In the genomic region with DNA sequence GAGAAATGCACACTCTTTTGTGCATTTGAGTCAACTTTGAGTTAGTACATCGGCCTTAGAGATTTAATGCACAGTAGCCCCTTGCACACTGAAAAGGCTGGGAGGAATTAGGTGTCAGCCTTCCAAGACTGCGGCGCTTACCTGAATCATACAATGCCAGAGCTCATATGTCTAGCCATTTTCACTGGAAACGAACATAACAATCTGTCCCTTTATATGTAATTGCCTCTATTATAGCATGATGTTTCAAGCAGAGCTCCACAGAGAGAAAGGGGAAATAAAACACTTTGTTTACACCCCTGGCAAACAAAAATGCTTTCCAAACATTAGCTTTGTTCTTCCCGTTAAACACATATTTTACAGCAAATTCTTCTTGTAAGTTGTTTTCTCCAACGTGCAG, we compare ENCODE assay signal across 21 cellular contexts.
A peak's percentile ranks its signal among the peaks of the same experiment; 100 is the strongest.
DNase-seq lines count a peak whose midpoint lies in the region; ATAC-seq, FAIRE-seq and TF ChIP-seq lines count a peak whose summit lies in the region.
"Had no signal": no experiment of that assay in that cellular context is flagged by ENCODE, and none has a peak within 500 bp of the region (broad histone marks: within the 10 kb centered on the region; RNA-seq: fewer than 3 reads in every experiment).

No MANE protein-coding gene starts in this region.

- peak overlapping the region; percentile 74 for H3K4me2 ChIP-seq in A549
- peak overlapping the region; percentile 40; the same call in 1 of the 2 replicates for H3K4me2 ChIP-seq in PC-3 (ENCODE audit: low read length)
- H3K4me2 ChIP-seq in hepatocyte = no peak overlapping the region
- H3K4me2 ChIP-seq in MM.1S (ENCODE audit: low read depth, low read length) = no peak overlapping the region

- FAIRE-seq in A549 (lab: Jason Lieb, UNC) = no peak

- H3K4me1 ChIP-seq in A549 (peaks cover 41% of the 10 kb centered on the region), PC-3 (ENCODE audit: insufficient read depth, low read length) (peaks cover 23% of the 10 kb centered on the region), hepatocyte (ENCODE audit: insufficient read depth) (peaks cover 16% of the 10 kb centered on the region), MM.1S (ENCODE audit: low read length) (no peaks in the 10 kb centered on the region)

- peaks cover 10% of the 10 kb centered on the region; the same call in 1 of the 3 replicates for H3K9me3 ChIP-seq in A549
- no peaks in the 10 kb centered on the region for H3K9me3 ChIP-seq in PC-3 (ENCODE audit: low read length)
- no peaks in the 10 kb centered on the region for H3K9me3 ChIP-seq in hepatocyte (ENCODE audit: low read depth)
- H3K9me3 ChIP-seq in MM.1S (replicated peaks; ENCODE audit: insufficient read depth, low read length) = no peaks in the 10 kb centered on the region
- H3K9me3 ChIP-seq: esophagus squamous epithelium, right atrium auricular region had no signal

- H3K4me3 Mint-ChIP-seq in natural killer cell = no peak overlapping the region
- H3K4me3 Mint-ChIP-seq: CD8-positive, alpha-beta T cell; effector memory CD8-positive, alpha-beta T cell; T-cell had no signal

- H3K9me2 ChIP-seq in PC-3 (replicated peaks; ENCODE audit: low read length) (no peaks in the 10 kb centered on the region), hepatocyte (replicated peaks; ENCODE audit: insufficient read depth) (no peaks in the 10 kb centered on the region), MM.1S (replicated peaks; ENCODE audit: insufficient read depth, low read length) (no peaks in the 10 kb centered on the region)

- no TSS peak for BruUV-seq in PC-3 (replicated peaks; lab: Mats Ljungman, UMichigan)

- no peak for TF ChIP-seq EP300 in A549 (IDR thresholded peaks at IDR 0.05)

- no peaks in the 10 kb centered on the region for H3K36me3 Mint-ChIP-seq in natural killer cell
- H3K36me3 Mint-ChIP-seq: CD8-positive, alpha-beta T cell; T-cell had no signal

- no peak overlapping the region for H3K27ac Mint-ChIP-seq in natural killer cell
- H3K27ac Mint-ChIP-seq: CD8-positive, alpha-beta T cell; effector memory CD8-positive, alpha-beta T cell; T-cell had no signal

- H4K20me1 ChIP-seq in PC-3 (ENCODE audit: low read length) (no peaks in the 10 kb centered on the region), hepatocyte (ENCODE audit: insufficient read depth, poor library complexity, severe bottlenecking) (no peaks in the 10 kb centered on the region), MM.1S (ENCODE audit: insufficient read depth, low read length) (no peaks in the 10 kb centered on the region)

- POLR2A ChIA-PET in A549 (lab: Yijun Ruan, JAX) (no interaction called here), PC-3 (lab: Charles Lee; ENCODE audit: unreplicated experiment) (no interaction called here)

- H2AFZ ChIP-seq in PC-3 (ENCODE audit: low read length) (no peak overlapping the region; the same call in 1 of the 2 replicates), hepatocyte (no peak overlapping the region), MM.1S (ENCODE audit: low read length) (no peak overlapping the region)

- TF ChIP-seq RAD21 in A549 (conservative IDR thresholded peaks at IDR 0.05 in 1 of 2, IDR thresholded peaks at IDR 0.05 in 1 of 2) = no peak

- no peaks in the 10 kb centered on the region for H3K9me3 Mint-ChIP-seq in natural killer cell
- H3K9me3 Mint-ChIP-seq: CD8-positive, alpha-beta T cell; effector memory CD8-positive, alpha-beta T cell; T-cell had no signal

- peaks cover 0 to 32% of the 10 kb centered on the region in 2 donors for H3K27me3 Mint-ChIP-seq in natural killer cell (ENCODE audit: low read depth in 2 of 2)
- H3K27me3 Mint-ChIP-seq: T-cell had no signal

- DNase-seq in A549 (ENCODE audit: low read depth in 1 of 2, low spot score in 1 of 2) (no peak), NCI-H1092 (lab: John Stamatoyannopoulos, UW) (peak; percentile 21), PC-3 (no peak), hepatocyte (ENCODE audit: low spot score) (no peak), MM.1S (no peak), UCSD-AML1 (lab: John Stamatoyannopoulos, UW; ENCODE audit: unreplicated experiment) (no peak), natural killer cell (no peak)
- DNase-seq: activated CD4-positive, alpha-beta T cell treated with anti-CD3 and anti-CD28 coated beads, Interleukin-2, amount 50 U/mL, for 4 hours; activated naive CD4-positive, alpha-beta T cell; aorta; CD8-positive, alpha-beta T cell; effector memory CD8-positive, alpha-beta T cell; esophagus squamous epithelium; head of caudate nucleus; KBM-7; MV-4-11; Right ventricle myocardium superior; T-cell had no signal

- H3K27ac ChIP-seq in A549 (peak overlapping the region; percentile 83 to 88), PC-3 (ENCODE audit: low read length) (no peak overlapping the region), hepatocyte (peak overlapping the region; percentile 15), MM.1S (ENCODE audit: low read length) (no peak overlapping the region)
- H3K27ac ChIP-seq: esophagus squamous epithelium had no signal

- no peak overlapping the region for H3K4me3 ChIP-seq in A549
- H3K4me3 ChIP-seq in PC-3 (ENCODE audit: low read length) = no peak overlapping the region
- no peak overlapping the region for H3K4me3 ChIP-seq in hepatocyte
- H3K4me3 ChIP-seq in MM.1S (ENCODE audit: low read length) = no peak overlapping the region
- H3K4me3 ChIP-seq: esophagus squamous epithelium, lung, right atrium auricular region had no signal

- TF ChIP-seq CTCF in A549 (IDR thresholded peaks at IDR 0.05) (no peak), PC-3 (conservative IDR thresholded peaks at IDR 0.05; ENCODE audit: low read depth, low read length) (no peak), hepatocyte (IDR thresholded peaks at IDR 0.05; ENCODE audit: poor library complexity) (no peak), MM.1S (IDR thresholded peaks at IDR 0.05; ENCODE audit: low read length) (no peak), natural killer cell (IDR thresholded peaks at IDR 0.05) (no peak)

- H3F3A ChIP-seq in PC-3 (ENCODE audit: low read length, unreplicated experiment) (no peaks in the 10 kb centered on the region), MM.1S (ENCODE audit: insufficient read depth, low read length) (no peaks in the 10 kb centered on the region)

- intact Hi-C loops in PC-3 (cut with micrococcal nuclease) (no loop called here), natural killer cell (cut with micrococcal nuclease) (no loop called here)

- CTCF ChIA-PET in A549 (lab: Yijun Ruan, JAX) = interaction anchor here (0.6 to 2.9 kb wide), 5 partner anchors 10 to 545 kb away, joined by 3 to 11 read pairs (median 4); no protein-coding TSS in a partner anchor
- CTCF ChIA-PET in PC-3 (lab: Charles Lee) = no interaction called here

- H3K36me3 ChIP-seq in PC-3 (ENCODE audit: low read depth, low read length) = no peaks in the 10 kb centered on the region
- no peaks in the 10 kb centered on the region for H3K36me3 ChIP-seq in hepatocyte (replicated peaks; ENCODE audit: insufficient read depth, low read depth)
- no peaks in the 10 kb centered on the region for H3K36me3 ChIP-seq in MM.1S (replicated peaks; ENCODE audit: insufficient read depth, low read length)
- H3K36me3 ChIP-seq: esophagus squamous epithelium, right atrium auricular region had no signal

- no peaks in the 10 kb centered on the region for H3K4me1 Mint-ChIP-seq in natural killer cell

- H3K79me2 ChIP-seq in PC-3 (ENCODE audit: low read length) = no peaks in the 10 kb centered on the region
- no peaks in the 10 kb centered on the region for H3K79me2 ChIP-seq in hepatocyte
- H3K79me2 ChIP-seq in MM.1S (ENCODE audit: low read length) = no peaks in the 10 kb centered on the region

- ATAC-seq in A549 (no peak), PC-3 (no peak), natural killer cell (no peak), GM21576 (IDR thresholded peaks at IDR 0.05; ENCODE audit: unreplicated experiment) (no peak)
- ATAC-seq: CD8-positive, alpha-beta T cell; effector memory CD8-positive, alpha-beta T cell; T-cell had no signal

- no peak for TF ChIP-seq POLR2A in A549 (IDR thresholded peaks at IDR 0.05; ENCODE audit: low read length)

- WGBS in A549 (ENCODE audit: missing lambda C conversion rate) = 62% methylated on average over 6 of the region's 6 CpGs
- 52% methylated on average over 6 of the region's 6 CpGs for WGBS in hepatocyte (ENCODE audit: low lambda C conversion rate, missing lambda C conversion rate)

- peaks cover 15% of the 10 kb centered on the region for H3K27me3 ChIP-seq in PC-3 (ENCODE audit: low read length)
- H3K27me3 ChIP-seq in hepatocyte = no peaks in the 10 kb centered on the region
- H3K27me3 ChIP-seq in MM.1S (replicated peaks; ENCODE audit: insufficient read depth, low read length) = no peaks in the 10 kb centered on the region
- H3K27me3 ChIP-seq: esophagus squamous epithelium, right atrium auricular region had no signal

- no peak overlapping the region for H3K9ac ChIP-seq in PC-3 (ENCODE audit: low read length)
- H3K9ac ChIP-seq in MM.1S (ENCODE audit: low read length) = no peak overlapping the region

TF ChIP-seq in A549, 52 proteins besides CTCF, POLR2A, EP300 and RAD21:
- TF ChIP-seq, protein P1, sequence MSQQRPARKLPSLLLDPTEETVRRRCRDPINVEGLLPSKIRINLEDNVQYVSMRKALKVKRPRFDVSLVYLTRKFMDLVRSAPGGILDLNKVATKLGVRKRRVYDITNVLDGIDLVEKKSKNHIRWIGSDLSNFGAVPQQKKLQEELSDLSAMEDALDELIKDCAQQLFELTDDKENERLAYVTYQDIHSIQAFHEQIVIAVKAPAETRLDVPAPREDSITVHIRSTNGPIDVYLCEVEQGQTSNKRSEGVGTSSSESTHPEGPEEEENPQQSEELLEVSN (IDR thresholded peaks at IDR 0.05; ENCODE audit: borderline replicate concordance, low read depth) = no peak
- TF ChIP-seq HDAC2 (IDR thresholded peaks at IDR 0.05) = no peak
TF ChIP-seq in A549: peak in this region for 0.

Comparison
In these comparisons a context has a peak if more than half of its experiments do, and no peak if none do; other contexts are left out.
1. H3K27ac ChIP-seq: peak in A549 (2 of 2) and hepatocyte (single experiment); none in PC-3 (single experiment) and MM.1S (single experiment).
2. H3K4me2 ChIP-seq: peak in A549 (single experiment) and PC-3 (single experiment); none in hepatocyte (single experiment) and MM.1S (single experiment).